In genomic region chr11:108498046-108498815, GRCh38 we compare ENCODE assay signal across 1 cellular context.
TF ChIP-seq lines count a peak whose summit lies in the region.

A gene with protein sequence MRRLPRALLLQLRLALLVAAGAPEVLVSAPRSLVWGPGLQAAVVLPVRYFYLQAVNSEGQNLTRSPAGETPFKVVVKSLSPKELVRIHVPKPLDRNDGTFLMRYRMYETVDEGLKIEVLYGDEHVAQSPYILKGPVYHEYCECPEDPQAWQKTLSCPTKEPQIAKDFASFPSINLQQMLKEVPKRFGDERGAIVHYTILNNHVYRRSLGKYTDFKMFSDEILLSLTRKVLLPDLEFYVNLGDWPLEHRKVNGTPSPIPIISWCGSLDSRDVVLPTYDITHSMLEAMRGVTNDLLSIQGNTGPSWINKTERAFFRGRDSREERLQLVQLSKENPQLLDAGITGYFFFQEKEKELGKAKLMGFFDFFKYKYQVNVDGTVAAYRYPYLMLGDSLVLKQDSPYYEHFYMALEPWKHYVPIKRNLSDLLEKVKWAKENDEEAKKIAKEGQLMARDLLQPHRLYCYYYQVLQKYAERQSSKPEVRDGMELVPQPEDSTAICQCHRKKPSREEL (minus strand): TSS chr11:108498384. CDS start chr11:108498366, 18 bp downstream.

TF ChIP-seq in HepG2, 621 proteins besides CTCF, POLR2A, EP300 and RAD21 (continued from another document and continues in another):
- TF ChIP-seq ZSCAN21 (CRISPR knock-in tag; IDR thresholded peaks at IDR 0.05; ENCODE audit: borderline replicate concordance) (peak; percentile 77), TOE1 (CRISPR knock-in tag; IDR thresholded peaks at IDR 0.05) (no peak), HMG20B (CRISPR knock-in tag; conservative IDR thresholded peaks at IDR 0.05) (no peak), THAP9 (CRISPR knock-in tag; IDR thresholded peaks at IDR 0.05; ENCODE audit: borderline replicate concordance) (no peak), KDM4B (CRISPR knock-in tag; IDR thresholded peaks at IDR 0.05) (no peak), ZNF615 (CRISPR knock-in tag; IDR thresholded peaks at IDR 0.05; ENCODE audit: borderline replicate concordance) (no peak), IRF2 (CRISPR knock-in tag; IDR thresholded peaks at IDR 0.05) (no peak), YEATS2 (CRISPR knock-in tag; IDR thresholded peaks at IDR 0.05; ENCODE audit: borderline replicate concordance) (peak; percentile 77; the same call in 1 of the 2 replicates), TRAFD1 (CRISPR knock-in tag; IDR thresholded peaks at IDR 0.05; ENCODE audit: borderline replicate concordance) (no peak), PHF21A (CRISPR knock-in tag; IDR thresholded peaks at IDR 0.05) (no peak), ZNF777 (CRISPR knock-in tag; IDR thresholded peaks at IDR 0.05) (peak; percentile 88), CCDC6 (CRISPR knock-in tag; IDR thresholded peaks at IDR 0.05) (peak; percentile 16; the same call in 1 of the 2 replicates), ZNF749 (CRISPR knock-in tag; IDR thresholded peaks at IDR 0.05; ENCODE audit: borderline replicate concordance) (no peak), ZNF296 (CRISPR knock-in tag; conservative IDR thresholded peaks at IDR 0.05) (no peak), PRDM4 (CRISPR knock-in tag; IDR thresholded peaks at IDR 0.05; ENCODE audit: borderline replicate concordance) (no peak), CREBL2 (CRISPR knock-in tag; IDR thresholded peaks at IDR 0.05; ENCODE audit: borderline replicate concordance) (no peak), MIXL1 (CRISPR knock-in tag; IDR thresholded peaks at IDR 0.05) (no peak), IRF9 (CRISPR knock-in tag; IDR thresholded peaks at IDR 0.05; ENCODE audit: borderline replicate concordance) (0 out of 2 replicates have a peak, but pooled peaks have one; percentile 43), ZNF674 (CRISPR knock-in tag; IDR thresholded peaks at IDR 0.05; ENCODE audit: low read depth) (no peak), NFIB (CRISPR knock-in tag; IDR thresholded peaks at IDR 0.05; ENCODE audit: borderline replicate concordance) (no peak), RFX3 (CRISPR knock-in tag; IDR thresholded peaks at IDR 0.05) (no peak), HNRNPL (IDR thresholded peaks at IDR 0.05; ENCODE audit: low read depth, low read length) (no peak), ZBTB8A (CRISPR knock-in tag; IDR thresholded peaks at IDR 0.05; ENCODE audit: borderline replicate concordance, low read depth) (no peak), CENPT (CRISPR knock-in tag; IDR thresholded peaks at IDR 0.05; ENCODE audit: low read depth) (no peak), RFX1 (IDR thresholded peaks at IDR 0.05) (no peak), FOSL1 (CRISPR knock-in tag; IDR thresholded peaks at IDR 0.05; ENCODE audit: borderline replicate concordance) (no peak), ZNF276 (CRISPR knock-in tag; IDR thresholded peaks at IDR 0.05; ENCODE audit: low read depth) (no peak), ZNF678 (CRISPR knock-in tag; IDR thresholded peaks at IDR 0.05) (no peak), KDM2A (CRISPR knock-in tag; IDR thresholded peaks at IDR 0.05; ENCODE audit: borderline replicate concordance, low read depth) (peak; percentile 57; the same call in 1 of the 2 replicates), NFE2L2 (IDR thresholded peaks at IDR 0.05; ENCODE audit: low read length) (no peak), ZBTB26 (CRISPR knock-in tag; IDR thresholded peaks at IDR 0.05; ENCODE audit: borderline replicate concordance) (no peak), IKZF4 (CRISPR knock-in tag; IDR thresholded peaks at IDR 0.05; ENCODE audit: borderline replicate concordance, low read depth, not compliant biosample characterization) (peak; percentile 60), ZNF660 (CRISPR knock-in tag; IDR thresholded peaks at IDR 0.05; ENCODE audit: borderline replicate concordance, low read depth) (no peak), FLYWCH1 (CRISPR knock-in tag; IDR thresholded peaks at IDR 0.05) (no peak), ZNF761 (CRISPR knock-in tag; conservative IDR thresholded peaks at IDR 0.05) (no peak)
- TF ChIP-seq, protein P1, sequence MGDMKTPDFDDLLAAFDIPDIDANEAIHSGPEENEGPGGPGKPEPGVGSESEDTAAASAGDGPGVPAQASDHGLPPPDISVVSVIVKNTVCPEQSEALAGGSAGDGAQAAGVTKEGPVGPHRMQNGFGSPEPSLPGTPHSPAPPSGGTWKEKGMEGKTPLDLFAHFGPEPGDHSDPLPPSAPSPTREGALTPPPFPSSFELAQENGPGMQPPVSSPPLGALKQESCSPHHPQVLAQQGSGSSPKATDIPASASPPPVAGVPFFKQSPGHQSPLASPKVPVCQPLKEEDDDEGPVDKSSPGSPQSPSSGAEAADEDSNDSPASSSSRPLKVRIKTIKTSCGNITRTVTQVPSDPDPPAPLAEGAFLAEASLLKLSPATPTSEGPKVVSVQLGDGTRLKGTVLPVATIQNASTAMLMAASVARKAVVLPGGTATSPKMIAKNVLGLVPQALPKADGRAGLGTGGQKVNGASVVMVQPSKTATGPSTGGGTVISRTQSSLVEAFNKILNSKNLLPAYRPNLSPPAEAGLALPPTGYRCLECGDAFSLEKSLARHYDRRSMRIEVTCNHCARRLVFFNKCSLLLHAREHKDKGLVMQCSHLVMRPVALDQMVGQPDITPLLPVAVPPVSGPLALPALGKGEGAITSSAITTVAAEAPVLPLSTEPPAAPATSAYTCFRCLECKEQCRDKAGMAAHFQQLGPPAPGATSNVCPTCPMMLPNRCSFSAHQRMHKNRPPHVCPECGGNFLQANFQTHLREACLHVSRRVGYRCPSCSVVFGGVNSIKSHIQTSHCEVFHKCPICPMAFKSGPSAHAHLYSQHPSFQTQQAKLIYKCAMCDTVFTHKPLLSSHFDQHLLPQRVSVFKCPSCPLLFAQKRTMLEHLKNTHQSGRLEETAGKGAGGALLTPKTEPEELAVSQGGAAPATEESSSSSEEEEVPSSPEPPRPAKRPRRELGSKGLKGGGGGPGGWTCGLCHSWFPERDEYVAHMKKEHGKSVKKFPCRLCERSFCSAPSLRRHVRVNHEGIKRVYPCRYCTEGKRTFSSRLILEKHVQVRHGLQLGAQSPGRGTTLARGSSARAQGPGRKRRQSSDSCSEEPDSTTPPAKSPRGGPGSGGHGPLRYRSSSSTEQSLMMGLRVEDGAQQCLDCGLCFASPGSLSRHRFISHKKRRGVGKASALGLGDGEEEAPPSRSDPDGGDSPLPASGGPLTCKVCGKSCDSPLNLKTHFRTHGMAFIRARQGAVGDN (CRISPR knock-in tag; IDR thresholded peaks at IDR 0.05) = peak; percentile 87
- TF ChIP-seq, protein P2, sequence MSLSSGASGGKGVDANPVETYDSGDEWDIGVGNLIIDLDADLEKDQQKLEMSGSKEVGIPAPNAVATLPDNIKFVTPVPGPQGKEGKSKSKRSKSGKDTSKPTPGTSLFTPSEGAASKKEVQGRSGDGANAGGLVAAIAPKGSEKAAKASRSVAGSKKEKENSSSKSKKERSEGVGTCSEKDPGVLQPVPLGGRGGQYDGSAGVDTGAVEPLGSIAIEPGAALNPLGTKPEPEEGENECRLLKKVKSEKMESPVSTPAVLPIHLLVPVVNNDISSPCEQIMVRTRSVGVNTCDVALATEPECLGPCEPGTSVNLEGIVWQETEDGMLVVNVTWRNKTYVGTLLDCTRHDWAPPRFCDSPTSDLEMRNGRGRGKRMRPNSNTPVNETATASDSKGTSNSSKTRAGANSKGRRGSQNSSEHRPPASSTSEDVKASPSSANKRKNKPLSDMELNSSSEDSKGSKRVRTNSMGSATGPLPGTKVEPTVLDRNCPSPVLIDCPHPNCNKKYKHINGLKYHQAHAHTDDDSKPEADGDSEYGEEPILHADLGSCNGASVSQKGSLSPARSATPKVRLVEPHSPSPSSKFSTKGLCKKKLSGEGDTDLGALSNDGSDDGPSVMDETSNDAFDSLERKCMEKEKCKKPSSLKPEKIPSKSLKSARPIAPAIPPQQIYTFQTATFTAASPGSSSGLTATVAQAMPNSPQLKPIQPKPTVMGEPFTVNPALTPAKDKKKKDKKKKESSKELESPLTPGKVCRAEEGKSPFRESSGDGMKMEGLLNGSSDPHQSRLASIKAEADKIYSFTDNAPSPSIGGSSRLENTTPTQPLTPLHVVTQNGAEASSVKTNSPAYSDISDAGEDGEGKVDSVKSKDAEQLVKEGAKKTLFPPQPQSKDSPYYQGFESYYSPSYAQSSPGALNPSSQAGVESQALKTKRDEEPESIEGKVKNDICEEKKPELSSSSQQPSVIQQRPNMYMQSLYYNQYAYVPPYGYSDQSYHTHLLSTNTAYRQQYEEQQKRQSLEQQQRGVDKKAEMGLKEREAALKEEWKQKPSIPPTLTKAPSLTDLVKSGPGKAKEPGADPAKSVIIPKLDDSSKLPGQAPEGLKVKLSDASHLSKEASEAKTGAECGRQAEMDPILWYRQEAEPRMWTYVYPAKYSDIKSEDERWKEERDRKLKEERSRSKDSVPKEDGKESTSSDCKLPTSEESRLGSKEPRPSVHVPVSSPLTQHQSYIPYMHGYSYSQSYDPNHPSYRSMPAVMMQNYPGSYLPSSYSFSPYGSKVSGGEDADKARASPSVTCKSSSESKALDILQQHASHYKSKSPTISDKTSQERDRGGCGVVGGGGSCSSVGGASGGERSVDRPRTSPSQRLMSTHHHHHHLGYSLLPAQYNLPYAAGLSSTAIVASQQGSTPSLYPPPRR (CRISPR knock-in tag; IDR thresholded peaks at IDR 0.05; ENCODE audit: borderline replicate concordance) = no peak
